ENCODE assay signal across 21 cellular contexts in the genomic region with DNA sequence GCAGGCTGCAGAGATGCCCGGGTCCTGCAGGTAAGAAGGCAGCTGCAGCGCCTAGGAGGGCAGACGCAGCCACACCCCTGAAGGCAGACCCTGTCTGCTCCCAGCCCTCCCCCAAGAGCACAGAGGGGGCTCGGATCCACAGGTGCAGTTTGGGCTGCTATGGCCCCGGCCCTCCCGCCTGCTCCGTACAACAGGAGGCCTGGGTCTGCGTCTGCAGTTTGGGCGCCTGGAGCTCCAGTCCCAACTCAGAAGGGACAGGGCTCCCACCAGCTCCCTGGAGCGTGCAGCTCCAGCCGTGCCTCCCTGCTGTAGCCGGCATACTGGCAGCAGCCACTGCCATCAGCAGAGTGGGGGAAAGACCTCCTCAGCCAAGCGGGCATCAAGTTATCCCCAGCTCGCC. TPM values are rescaled to one million over a fixed set of nuclear protein-coding genes. Genes with fewer than 3 reads are reported as not detected.
"Had no signal": no experiment of that assay in that cellular context is flagged by ENCODE, and none has a peak within 500 bp of the region (broad histone marks: within the 10 kb centered on the region; RNA-seq: fewer than 3 reads in every experiment).

No MANE protein-coding gene starts in this region.

- H3K4me3 ChIP-seq: lower lobe of right lung, right lobe of liver, skin epidermis, vagina had no signal

- H3K4me1 ChIP-seq: lower lobe of right lung, right lobe of liver, vagina had no signal

- ATAC-seq: activated CD4-positive, CD25-positive, alpha-beta regulatory T cell treated with anti-CD3 and anti-CD28 coated beads, Interleukin-2, amount 50 U/mL, for 24 hours; activated CD8-positive, alpha-beta T cell treated with anti-CD3 and anti-CD28 coated beads, Interleukin-2, amount 10 ng/mL, durations not matched to agents 7 days and 5 days; activated T-helper 17 cell treated with anti-CD3 and anti-CD28 coated beads, Interleukin-2, amount 50 U/mL, for 72 hours; lower lobe of right lung; stimulated activated naive B cell treated with anti-CD40 and anti-IgM and Interleukin-4, amounts not matched to agents 10 μg/mL and 1 μg/mL and 100 μg/mL, for 72 hours had no signal

- H3K9me3 ChIP-seq: lower lobe of right lung, right lobe of liver, vagina had no signal

- H3K36me3 ChIP-seq: lower lobe of right lung, right lobe of liver, vagina had no signal

- H3K27ac ChIP-seq: lower lobe of right lung, right lobe of liver, skin epidermis, vagina had no signal

- H3K27me3 ChIP-seq: right lobe of liver, vagina had no signal

- DNase-seq: activated CD4-positive, alpha-beta T cell treated with anti-CD3 and anti-CD28 coated beads, Interleukin-2, amount 10 ng/mL, durations not matched to agents 7 days and 5 days; activated CD8-positive, alpha-beta T cell treated with anti-CD3 and anti-CD28 coated beads, Interleukin-2, amount 10 ng/mL, durations not matched to agents 7 days and 5 days; activated naive CD8-positive, alpha-beta T cell treated with anti-CD3 and anti-CD28 coated beads for 36 hours; activated T-cell treated with anti-CD3 and anti-CD28 coated beads, Interleukin-2, amount 50 U/mL, for 24 hours; central memory CD4-positive, alpha-beta T cell; effector CD8-positive, alpha-beta T cell; hippocampal formation; kidney; lower lobe of right lung; naive B cell; right lobe of liver; stimulated activated CD8-positive, alpha-beta memory T cell treated with anti-CD3 and anti-CD28 coated beads, Interleukin-4, amount 100 ng/mL, for 48 hours; stimulated activated naive B cell treated with anti-CD40 and anti-IgM and Interleukin-4, amounts not matched to agents 10 μg/mL and 1 μg/mL and 100 μg/mL, for 72 hours; trophoblast cell had no signal

- FAIRE-seq: astrocyte, frontal cortex, kidney had no signal

RNA-seq across cellular contexts. Expression of gene BTNL9, which starts 30.5 kb away (rescaled TPM):
- total RNA-seq: activated CD4-positive, alpha-beta T cell treated with anti-CD3 and anti-CD28 coated beads, Interleukin-2, amount 10 ng/mL, durations not matched to agents 7 days and 5 days; activated CD8-positive, alpha-beta T cell treated with anti-CD3 and anti-CD28 coated beads, Interleukin-2, amount 10 ng/mL, durations not matched to agents 7 days and 5 days; astrocyte; T-helper 2 cell treated with Interferon-gamma antibody and Interleukin-4, amounts not matched to agents 100 ng/mL and 5 ng/mL, for 36 hours had no signal
